In genomic region chr12:2891240-2892053, GRCh38 we compare ENCODE assay signal across 8 cellular contexts. TPM values are rescaled to one million over a fixed set of nuclear protein-coding genes. Genes with fewer than 3 reads are reported as not detected.
DNase-seq lines count a peak whose midpoint lies in the region; ATAC-seq and TF ChIP-seq lines count a peak whose summit lies in the region.

No MANE protein-coding gene starts in this region.

- H3K27me3 ChIP-seq in SJCRH30 (no peaks in the 10 kb centered on the region), mammary epithelial cell (ENCODE audit: insufficient read depth, low read length) (no peaks in the 10 kb centered on the region)

- intact Hi-C loops in mammary epithelial cell (cut with micrococcal nuclease) = loop anchor here (5.0 kb wide), 1 partner anchor 376 kb away; no protein-coding TSS in a partner anchor

- dilution Hi-C loops in mammary epithelial cell (cut with HindIII; ENCODE audit: low sequenced_read_pairs) = no loop called here

- no peak for TF ChIP-seq CTCF in mammary epithelial cell (conservative IDR thresholded peaks at IDR 0.05 in 1 of 2, IDR thresholded peaks at IDR 0.05 in 1 of 2; ENCODE audit: extremely low read depth in 1 of 2, insufficient read depth in 1 of 2, low read depth in 1 of 2, low read length in 2 of 2)

- in situ Hi-C loops in mammary epithelial cell (cut with MboI; ENCODE audit: low sequenced_read_pairs in 2 of 2) = loop anchor here in 1 of 2 donors (25.0 kb wide), 1 partner anchor 146 kb away; no protein-coding TSS in a partner anchor

- H3K27ac ChIP-seq in SJCRH30 = peak overlapping the region; percentile 79
- peak overlapping the region; percentile 89 for H3K27ac ChIP-seq in mammary epithelial cell (ENCODE audit: insufficient read depth, low read depth, low read length)
- H3K27ac ChIP-seq in skin epidermis = peak overlapping the region; percentile 66 to 99 (median 91)

- peak; percentile 17 for ATAC-seq in HG03196 (IDR thresholded peaks at IDR 0.05; ENCODE audit: unreplicated experiment)

- peaks cover 47% of the 10 kb centered on the region for H3K79me2 ChIP-seq in mammary epithelial cell (ENCODE audit: insufficient read depth, low read length)

- H3K9me3 ChIP-seq in SJCRH30 (replicated peaks) = no peaks in the 10 kb centered on the region
- H3K9me3 ChIP-seq in mammary epithelial cell (replicated peaks; ENCODE audit: insufficient read depth, low read length) = no peaks in the 10 kb centered on the region

- WGBS in mammary epithelial cell (ENCODE audit: low coverage, missing lambda C conversion rate) = 45% methylated on average over 20 of the region's 42 CpGs

- H3K4me3 ChIP-seq in SJCRH30 = peak overlapping the region; percentile 77
- peak overlapping the region; percentile 79 to 100 (median 96) for H3K4me3 ChIP-seq in mammary epithelial cell (replicated peaks in 1 of 3; ENCODE audit: insufficient read depth in 1 of 3, low read depth in 2 of 3, low read length in 3 of 3)
- peak overlapping the region; percentile 66 to 99 (median 75) for H3K4me3 ChIP-seq in skin epidermis

- H2AFZ ChIP-seq in mammary epithelial cell (ENCODE audit: low read depth, low read length) = peak overlapping the region; percentile 92

- TSS peak; percentile 8 for BruUV-seq in mammary epithelial cell (replicated peaks; lab: Mats Ljungman, UMichigan)

- H3K4me1 ChIP-seq in SJCRH30 (peaks cover 5% of the 10 kb centered on the region; the same call in 1 of the 2 replicates), mammary epithelial cell (ENCODE audit: insufficient read depth, low read length) (peaks cover 12% of the 10 kb centered on the region)

- H3K9ac ChIP-seq in mammary epithelial cell (ENCODE audit: insufficient read depth, low read length) = peak overlapping the region; percentile 91

- CTCF ChIA-PET in mammary epithelial cell (lab: Charles Lee; ENCODE audit: low non-redundant PET) = no interaction called here

- peak overlapping the region; percentile 85 for H3K4me2 ChIP-seq in mammary epithelial cell (ENCODE audit: insufficient read depth, low read depth, low read length)

- peak; percentile 43 for DNase-seq in stimulated activated CD4-positive, alpha-beta T cell treated with anti-CD3 and anti-CD28 coated beads, Interleukin-15, amount 100 ng/mL, for 24 hours
- no peak for DNase-seq in stimulated activated CD4-positive, alpha-beta T cell treated with anti-CD3 and anti-CD28 coated beads, Interleukin-12 subunit alpha, Interleukin-12 subunit beta, amount 100 ng/mL, for 4 hours
- DNase-seq in SJCRH30 = peak; percentile 79 to 84
- peak; percentile 56 for DNase-seq in mammary epithelial cell
- DNase-seq in iPS-NIHi7 (ENCODE audit: extremely low spot score) = peak; percentile 41
- no peak for DNase-seq in SIG-M5 treated with dmso at 0.1 percent for 504 hours (lab: John Stamatoyannopoulos, UW; ENCODE audit: unreplicated experiment)

- 0 out of 2 replicates have a peak, but pooled peaks cover 3% of the 10 kb centered on the region for H3K36me3 ChIP-seq in SJCRH30
- H3K36me3 ChIP-seq in mammary epithelial cell (ENCODE audit: insufficient read depth, low read length) = peaks cover 4% of the 10 kb centered on the region

- no peaks in the 10 kb centered on the region for H4K20me1 ChIP-seq in mammary epithelial cell (ENCODE audit: insufficient read depth, low read length)

RNA-seq across cellular contexts. Expression of gene TULP3, which starts 0.8 kb away (rescaled TPM):
- total RNA-seq in SJCRH30 (2014; rRNA removed; shearing (Covaris generic)) = 40.4 and 45.2 TPM in 2 replicates
- total RNA-seq in mammary epithelial cell = 10 to 100 TPM; 18.5 to 23.3 TPM
- 16.1 TPM for polyA plus RNA-seq in mammary epithelial cell
- polyA minus RNA-seq in mammary epithelial cell = 31.5 TPM

RNA-seq across cellular contexts. Expression of gene RHNO1, which starts 14.4 kb away (rescaled TPM):
- total RNA-seq in SJCRH30 (2014; rRNA removed; shearing (Covaris generic)) = 57.8 and 60.9 TPM in 2 replicates
- 10 to 100 TPM; 27.0 to 45.1 TPM for total RNA-seq in mammary epithelial cell
- polyA plus RNA-seq in mammary epithelial cell = 37.6 TPM
- 48.5 TPM for polyA minus RNA-seq in mammary epithelial cell

RNA-seq across cellular contexts. Expression of gene FOXM1, which starts 14.5 kb away (rescaled TPM):
- total RNA-seq in SJCRH30 (2014; rRNA removed; shearing (Covaris generic)) = 107 and 111 TPM in 2 replicates
- total RNA-seq in mammary epithelial cell = 10 to 100 TPM in 1 of 2 donors, 1 to 10 TPM in 1; 1.0 to 49.9 TPM
- 38.5 TPM for polyA plus RNA-seq in mammary epithelial cell
- 139 TPM for polyA minus RNA-seq in mammary epithelial cell

RNA-seq across cellular contexts. Expression of gene TEX52, which starts 34.6 kb away (rescaled TPM):
- total RNA-seq in SJCRH30 (2014; rRNA removed; shearing (Covaris generic)) = 0.20 TPM in 1 of 2 replicates, not detected in the other
- total RNA-seq in mammary epithelial cell = not detected
- not detected for polyA plus RNA-seq in mammary epithelial cell
- not detected for polyA minus RNA-seq in mammary epithelial cell

RNA-seq across cellular contexts. Expression of gene NRIP2, which starts 56.6 kb away (rescaled TPM):
- total RNA-seq in SJCRH30 (2014; rRNA removed; shearing (Covaris generic)) = 1.7 and 1.8 TPM in 2 replicates
- not detected for total RNA-seq in mammary epithelial cell
- not detected for polyA plus RNA-seq in mammary epithelial cell
- not detected for polyA minus RNA-seq in mammary epithelial cell

Comparison
In these comparisons a context has a peak if more than half of its experiments do, and no peak if none do; other contexts are left out.
1. DNase-seq: peak in stimulated activated CD4-positive, alpha-beta T cell treated with anti-CD3 and anti-CD28 coated beads, Interleukin-15, amount 100 ng/mL, for 24 hours (single experiment), SJCRH30 (2 of 2), mammary epithelial cell (single experiment) and iPS-NIHi7 (single experiment); none in stimulated activated CD4-positive, alpha-beta T cell treated with anti-CD3 and anti-CD28 coated beads, Interleukin-12 subunit alpha, Interleukin-12 subunit beta, amount 100 ng/mL, for 4 hours (single experiment) and SIG-M5 treated with dmso at 0.1 percent for 504 hours (single experiment).
2. Peak in every context shown above with its lines, with median percentiles within 50 percentile points of each other: H3K27ac ChIP-seq and H3K4me3 ChIP-seq.